1 cellular context compared by ENCODE assay signal in the genomic region with DNA sequence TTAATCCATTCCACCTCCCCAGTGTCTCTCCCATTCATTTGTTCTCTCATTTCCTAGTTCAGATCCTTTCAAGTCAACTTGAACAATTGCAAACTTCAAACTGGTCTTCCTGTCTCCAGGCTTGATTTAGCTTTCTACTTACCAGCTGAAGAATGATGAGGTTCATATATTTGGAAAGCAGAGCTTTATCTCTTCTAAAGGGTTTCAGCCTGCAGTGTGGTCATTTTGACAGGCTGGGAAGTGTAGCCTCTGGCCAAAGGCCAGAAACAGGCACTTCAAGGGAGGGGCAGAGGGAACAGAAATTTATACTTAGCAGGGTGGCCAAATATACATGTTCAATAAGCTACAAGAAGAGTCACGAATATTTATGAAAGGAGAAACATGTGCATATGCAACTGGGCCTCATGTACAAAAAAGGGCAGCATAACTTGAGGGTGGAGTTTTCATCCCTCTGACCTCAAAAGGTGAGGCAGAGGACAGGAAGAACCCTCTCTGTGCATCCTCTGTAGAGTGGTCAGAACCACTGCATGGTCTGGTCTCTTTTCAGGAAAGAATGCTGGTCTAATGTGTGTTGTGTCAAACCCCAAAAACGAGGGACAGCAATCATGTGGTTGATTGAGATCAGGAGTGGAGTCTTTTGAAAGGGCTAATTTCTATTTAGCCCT.
TF ChIP-seq lines count a peak whose summit lies in the region.

No MANE protein-coding gene starts in this region.

TF ChIP-seq in K562, 482 proteins besides CTCF, POLR2A, EP300 and RAD21 (continued from another document and continues in another):
- TF ChIP-seq TCFL5 (CRISPR knock-in tag; conservative IDR thresholded peaks at IDR 0.05), result no peak
- TF ChIP-seq, protein P1, sequence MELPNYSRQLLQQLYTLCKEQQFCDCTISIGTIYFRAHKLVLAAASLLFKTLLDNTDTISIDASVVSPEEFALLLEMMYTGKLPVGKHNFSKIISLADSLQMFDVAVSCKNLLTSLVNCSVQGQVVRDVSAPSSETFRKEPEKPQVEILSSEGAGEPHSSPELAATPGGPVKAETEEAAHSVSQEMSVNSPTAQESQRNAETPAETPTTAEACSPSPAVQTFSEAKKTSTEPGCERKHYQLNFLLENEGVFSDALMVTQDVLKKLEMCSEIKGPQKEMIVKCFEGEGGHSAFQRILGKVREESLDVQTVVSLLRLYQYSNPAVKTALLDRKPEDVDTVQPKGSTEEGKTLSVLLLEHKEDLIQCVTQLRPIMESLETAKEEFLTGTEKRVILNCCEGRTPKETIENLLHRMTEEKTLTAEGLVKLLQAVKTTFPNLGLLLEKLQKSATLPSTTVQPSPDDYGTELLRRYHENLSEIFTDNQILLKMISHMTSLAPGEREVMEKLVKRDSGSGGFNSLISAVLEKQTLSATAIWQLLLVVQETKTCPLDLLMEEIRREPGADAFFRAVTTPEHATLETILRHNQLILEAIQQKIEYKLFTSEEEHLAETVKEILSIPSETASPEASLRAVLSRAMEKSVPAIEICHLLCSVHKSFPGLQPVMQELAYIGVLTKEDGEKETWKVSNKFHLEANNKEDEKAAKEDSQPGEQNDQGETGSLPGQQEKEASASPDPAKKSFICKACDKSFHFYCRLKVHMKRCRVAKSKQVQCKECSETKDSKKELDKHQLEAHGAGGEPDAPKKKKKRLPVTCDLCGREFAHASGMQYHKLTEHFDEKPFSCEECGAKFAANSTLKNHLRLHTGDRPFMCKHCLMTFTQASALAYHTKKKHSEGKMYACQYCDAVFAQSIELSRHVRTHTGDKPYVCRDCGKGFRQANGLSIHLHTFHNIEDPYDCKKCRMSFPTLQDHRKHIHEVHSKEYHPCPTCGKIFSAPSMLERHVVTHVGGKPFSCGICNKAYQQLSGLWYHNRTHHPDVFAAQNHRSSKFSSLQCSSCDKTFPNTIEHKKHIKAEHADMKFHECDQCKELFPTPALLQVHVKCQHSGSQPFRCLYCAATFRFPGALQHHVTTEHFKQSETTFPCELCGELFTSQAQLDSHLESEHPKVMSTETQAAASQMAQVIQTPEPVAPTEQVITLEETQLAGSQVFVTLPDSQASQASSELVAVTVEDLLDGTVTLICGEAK (IDR thresholded peaks at IDR 0.05), result no peak
- TF ChIP-seq, protein P1 (CRISPR knock-in tag; IDR thresholded peaks at IDR 0.05), result no peak
- no peak for TF ChIP-seq FOXK1 (CRISPR knock-in tag; IDR thresholded peaks at IDR 0.05; ENCODE audit: borderline replicate concordance)
- TF ChIP-seq TCF3 (CRISPR knock-in tag; IDR thresholded peaks at IDR 0.05), result peak; percentile 17; the same call in 1 of the 2 replicates
- no peak for TF ChIP-seq ZNF311 (CRISPR knock-in tag; IDR thresholded peaks at IDR 0.05)
- TF ChIP-seq SRF (CRISPR knock-in tag; IDR thresholded peaks at IDR 0.05), result no peak
- TF ChIP-seq, protein P2, sequence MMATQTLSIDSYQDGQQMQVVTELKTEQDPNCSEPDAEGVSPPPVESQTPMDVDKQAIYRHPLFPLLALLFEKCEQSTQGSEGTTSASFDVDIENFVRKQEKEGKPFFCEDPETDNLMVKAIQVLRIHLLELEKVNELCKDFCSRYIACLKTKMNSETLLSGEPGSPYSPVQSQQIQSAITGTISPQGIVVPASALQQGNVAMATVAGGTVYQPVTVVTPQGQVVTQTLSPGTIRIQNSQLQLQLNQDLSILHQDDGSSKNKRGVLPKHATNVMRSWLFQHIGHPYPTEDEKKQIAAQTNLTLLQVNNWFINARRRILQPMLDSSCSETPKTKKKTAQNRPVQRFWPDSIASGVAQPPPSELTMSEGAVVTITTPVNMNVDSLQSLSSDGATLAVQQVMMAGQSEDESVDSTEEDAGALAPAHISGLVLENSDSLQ (IDR thresholded peaks at IDR 0.05), result peak; percentile 71
- peak; percentile 77 for TF ChIP-seq MEIS2 (IDR thresholded peaks at IDR 0.05; ENCODE audit: partially characterized antibody)
- 0 out of 2 replicates have a peak, but pooled peaks have one; percentile 34 for TF ChIP-seq ARID1B (IDR thresholded peaks at IDR 0.05)
- no peak for TF ChIP-seq RBM17 (IDR thresholded peaks at IDR 0.05; ENCODE audit: borderline replicate concordance, low read depth, low read length)
- TF ChIP-seq, protein P3, sequence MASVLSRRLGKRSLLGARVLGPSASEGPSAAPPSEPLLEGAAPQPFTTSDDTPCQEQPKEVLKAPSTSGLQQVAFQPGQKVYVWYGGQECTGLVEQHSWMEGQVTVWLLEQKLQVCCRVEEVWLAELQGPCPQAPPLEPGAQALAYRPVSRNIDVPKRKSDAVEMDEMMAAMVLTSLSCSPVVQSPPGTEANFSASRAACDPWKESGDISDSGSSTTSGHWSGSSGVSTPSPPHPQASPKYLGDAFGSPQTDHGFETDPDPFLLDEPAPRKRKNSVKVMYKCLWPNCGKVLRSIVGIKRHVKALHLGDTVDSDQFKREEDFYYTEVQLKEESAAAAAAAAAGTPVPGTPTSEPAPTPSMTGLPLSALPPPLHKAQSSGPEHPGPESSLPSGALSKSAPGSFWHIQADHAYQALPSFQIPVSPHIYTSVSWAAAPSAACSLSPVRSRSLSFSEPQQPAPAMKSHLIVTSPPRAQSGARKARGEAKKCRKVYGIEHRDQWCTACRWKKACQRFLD (CRISPR knock-in tag; IDR thresholded peaks at IDR 0.05), result no peak
- peak; percentile 17; the same call in 1 of the 2 replicates for TF ChIP-seq TEAD4 (IDR thresholded peaks at IDR 0.05; ENCODE audit: low read length)
- TF ChIP-seq TEAD4 (CRISPR knock-in tag; IDR thresholded peaks at IDR 0.05; ENCODE audit: borderline replicate concordance), result no peak
- TF ChIP-seq SMARCA4 (IDR thresholded peaks at IDR 0.05), result no peak
- TF ChIP-seq, protein P4, sequence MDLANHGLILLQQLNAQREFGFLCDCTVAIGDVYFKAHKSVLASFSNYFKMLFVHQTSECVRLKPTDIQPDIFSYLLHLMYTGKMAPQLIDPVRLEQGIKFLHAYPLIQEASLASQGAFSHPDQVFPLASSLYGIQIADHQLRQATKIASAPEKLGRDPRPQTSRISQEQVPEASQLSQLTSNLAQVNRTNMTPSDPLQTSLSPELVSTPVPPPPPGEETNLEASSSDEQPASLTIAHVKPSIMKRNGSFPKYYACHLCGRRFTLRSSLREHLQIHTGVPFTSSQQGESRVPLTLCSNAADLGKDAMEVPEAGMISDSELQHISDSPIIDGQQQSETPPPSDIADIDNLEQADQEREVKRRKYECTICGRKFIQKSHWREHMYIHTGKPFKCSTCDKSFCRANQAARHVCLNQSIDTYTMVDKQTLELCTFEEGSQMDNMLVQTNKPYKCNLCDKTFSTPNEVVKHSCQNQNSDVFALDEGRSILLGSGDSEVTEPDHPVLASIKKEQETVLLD (IDR thresholded peaks at IDR 0.05), result no peak
- TF ChIP-seq, protein P5, sequence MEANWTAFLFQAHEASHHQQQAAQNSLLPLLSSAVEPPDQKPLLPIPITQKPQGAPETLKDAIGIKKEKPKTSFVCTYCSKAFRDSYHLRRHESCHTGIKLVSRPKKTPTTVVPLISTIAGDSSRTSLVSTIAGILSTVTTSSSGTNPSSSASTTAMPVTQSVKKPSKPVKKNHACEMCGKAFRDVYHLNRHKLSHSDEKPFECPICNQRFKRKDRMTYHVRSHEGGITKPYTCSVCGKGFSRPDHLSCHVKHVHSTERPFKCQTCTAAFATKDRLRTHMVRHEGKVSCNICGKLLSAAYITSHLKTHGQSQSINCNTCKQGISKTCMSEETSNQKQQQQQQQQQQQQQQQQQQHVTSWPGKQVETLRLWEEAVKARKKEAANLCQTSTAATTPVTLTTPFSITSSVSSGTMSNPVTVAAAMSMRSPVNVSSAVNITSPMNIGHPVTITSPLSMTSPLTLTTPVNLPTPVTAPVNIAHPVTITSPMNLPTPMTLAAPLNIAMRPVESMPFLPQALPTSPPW (CRISPR knock-in tag; IDR thresholded peaks at IDR 0.05), result peak; percentile 46; the same call in 1 of the 2 replicates
- TF ChIP-seq NFXL1 (CRISPR knock-in tag; IDR thresholded peaks at IDR 0.05), result no peak
- TF ChIP-seq TSC22D4 (tag; IDR thresholded peaks at IDR 0.05), result no peak
- TF ChIP-seq, protein P6, sequence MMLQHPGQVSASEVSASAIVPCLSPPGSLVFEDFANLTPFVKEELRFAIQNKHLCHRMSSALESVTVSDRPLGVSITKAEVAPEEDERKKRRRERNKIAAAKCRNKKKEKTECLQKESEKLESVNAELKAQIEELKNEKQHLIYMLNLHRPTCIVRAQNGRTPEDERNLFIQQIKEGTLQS (IDR thresholded peaks at IDR 0.05), result 0 out of 2 replicates have a peak, but pooled peaks have one; percentile 17
- TF ChIP-seq, protein P6 (CRISPR knock-in tag; conservative IDR thresholded peaks at IDR 0.05), result no peak
- TF ChIP-seq SNIP1 (IDR thresholded peaks at IDR 0.05; ENCODE audit: low read depth), result no peak
- TF ChIP-seq, protein P7, sequence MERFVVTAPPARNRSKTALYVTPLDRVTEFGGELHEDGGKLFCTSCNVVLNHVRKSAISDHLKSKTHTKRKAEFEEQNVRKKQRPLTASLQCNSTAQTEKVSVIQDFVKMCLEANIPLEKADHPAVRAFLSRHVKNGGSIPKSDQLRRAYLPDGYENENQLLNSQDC (CRISPR knock-in tag; IDR thresholded peaks at IDR 0.05), result no peak
- TF ChIP-seq MEF2A (IDR thresholded peaks at IDR 0.05; ENCODE audit: control insufficient read depth, low read depth, low read length), result no peak
- no peak for TF ChIP-seq TCF7L2 (IDR thresholded peaks at IDR 0.05; ENCODE audit: low read depth, low read length)
- peak; percentile 22; the same call in 1 of the 2 replicates for TF ChIP-seq CTBP1 (IDR thresholded peaks at IDR 0.05; ENCODE audit: borderline replicate concordance)
- TF ChIP-seq HDAC2 (IDR thresholded peaks at IDR 0.05), result peak; percentile 54; the same call in 1 of the 2 replicates
- TF ChIP-seq, protein P8, sequence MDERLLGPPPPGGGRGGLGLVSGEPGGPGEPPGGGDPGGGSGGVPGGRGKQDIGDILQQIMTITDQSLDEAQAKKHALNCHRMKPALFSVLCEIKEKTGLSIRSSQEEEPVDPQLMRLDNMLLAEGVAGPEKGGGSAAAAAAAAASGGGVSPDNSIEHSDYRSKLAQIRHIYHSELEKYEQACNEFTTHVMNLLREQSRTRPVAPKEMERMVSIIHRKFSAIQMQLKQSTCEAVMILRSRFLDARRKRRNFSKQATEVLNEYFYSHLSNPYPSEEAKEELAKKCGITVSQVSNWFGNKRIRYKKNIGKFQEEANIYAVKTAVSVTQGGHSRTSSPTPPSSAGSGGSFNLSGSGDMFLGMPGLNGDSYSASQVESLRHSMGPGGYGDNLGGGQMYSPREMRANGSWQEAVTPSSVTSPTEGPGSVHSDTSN (CRISPR knock-in tag; IDR thresholded peaks at IDR 0.05; ENCODE audit: low read depth), result no peak
- TF ChIP-seq, protein P8 (tag; conservative IDR thresholded peaks at IDR 0.05; ENCODE audit: low read depth), result peak; percentile 64; the same call in 1 of the 2 replicates
- TF ChIP-seq MAZ (CRISPR knock-in tag; conservative IDR thresholded peaks at IDR 0.05 in 1 of 2, IDR thresholded peaks at IDR 0.05 in 1 of 2), result 0 out of 4 replicates have a peak, but pooled peaks of 1 of the 2 experiments have one; percentile 21
- TF ChIP-seq ZBTB7A (IDR thresholded peaks at IDR 0.05; ENCODE audit: borderline replicate concordance, control insufficient read depth, low read depth, low read length), result no peak
- peak; percentile 81 to 83 for TF ChIP-seq KDM1A (IDR thresholded peaks at IDR 0.05)
- no peak for TF ChIP-seq TBL1XR1 (IDR thresholded peaks at IDR 0.05; ENCODE audit: low read length in 2 of 2)
- TF ChIP-seq, protein P9, sequence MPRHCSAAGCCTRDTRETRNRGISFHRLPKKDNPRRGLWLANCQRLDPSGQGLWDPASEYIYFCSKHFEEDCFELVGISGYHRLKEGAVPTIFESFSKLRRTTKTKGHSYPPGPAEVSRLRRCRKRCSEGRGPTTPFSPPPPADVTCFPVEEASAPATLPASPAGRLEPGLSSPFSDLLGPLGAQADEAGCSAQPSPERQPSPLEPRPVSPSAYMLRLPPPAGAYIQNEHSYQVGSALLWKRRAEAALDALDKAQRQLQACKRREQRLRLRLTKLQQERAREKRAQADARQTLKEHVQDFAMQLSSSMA (CRISPR knock-in tag; IDR thresholded peaks at IDR 0.05), result no peak
- no peak for TF ChIP-seq HEY1 (CRISPR knock-in tag; IDR thresholded peaks at IDR 0.05; ENCODE audit: borderline replicate concordance)
- TF ChIP-seq TGIF2 (CRISPR knock-in tag; IDR thresholded peaks at IDR 0.05), result no peak
- TF ChIP-seq ZNF263 (CRISPR knock-in tag; IDR thresholded peaks at IDR 0.05; ENCODE audit: borderline replicate concordance), result no peak
